In the genomic region with DNA sequence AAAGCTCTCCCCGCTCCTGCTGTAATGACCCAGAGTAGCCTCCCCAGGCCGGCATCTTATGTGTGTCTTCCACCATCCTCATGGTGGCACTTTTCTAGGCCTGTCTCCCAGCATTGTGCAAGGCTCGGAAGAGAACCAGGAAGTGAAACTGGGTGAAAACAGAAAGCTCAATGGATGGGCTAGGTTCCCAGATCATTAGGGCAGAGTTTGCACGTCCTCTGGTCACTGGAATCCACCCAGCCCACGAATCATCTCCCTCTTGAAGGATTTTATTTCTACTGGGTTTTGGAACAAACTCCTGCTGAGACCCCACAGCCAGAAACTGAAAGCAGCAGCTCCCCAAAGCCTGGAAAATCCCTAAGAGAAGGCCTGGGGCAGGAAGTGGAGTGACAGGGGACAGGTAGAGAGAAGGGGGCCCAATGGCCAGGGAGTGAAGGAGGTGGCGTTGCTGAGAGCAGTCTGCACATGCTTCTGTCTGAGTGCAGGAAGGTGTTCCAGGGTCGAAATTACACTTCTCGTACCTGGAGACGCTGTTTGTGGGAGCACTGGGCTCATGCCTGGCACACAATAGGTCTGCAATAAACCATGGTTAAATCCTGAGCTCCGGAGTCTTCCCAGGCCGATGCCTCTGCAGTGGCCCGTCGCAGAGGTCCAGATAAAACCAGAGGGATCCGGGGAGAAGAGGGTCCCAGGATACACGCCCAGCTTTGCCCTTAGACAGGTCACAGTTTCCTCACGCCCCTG, we compare ENCODE assay signal across 1 cellular context.
TF ChIP-seq lines count a peak whose summit lies in the region.

No MANE protein-coding gene starts in this region.

TF ChIP-seq in SK-N-SH treated with all-trans-retinoic acid at 6 μM for 48 hours, 23 proteins besides CTCF, POLR2A, EP300 and RAD21 (continued from another document):
- TF ChIP-seq, protein P1, sequence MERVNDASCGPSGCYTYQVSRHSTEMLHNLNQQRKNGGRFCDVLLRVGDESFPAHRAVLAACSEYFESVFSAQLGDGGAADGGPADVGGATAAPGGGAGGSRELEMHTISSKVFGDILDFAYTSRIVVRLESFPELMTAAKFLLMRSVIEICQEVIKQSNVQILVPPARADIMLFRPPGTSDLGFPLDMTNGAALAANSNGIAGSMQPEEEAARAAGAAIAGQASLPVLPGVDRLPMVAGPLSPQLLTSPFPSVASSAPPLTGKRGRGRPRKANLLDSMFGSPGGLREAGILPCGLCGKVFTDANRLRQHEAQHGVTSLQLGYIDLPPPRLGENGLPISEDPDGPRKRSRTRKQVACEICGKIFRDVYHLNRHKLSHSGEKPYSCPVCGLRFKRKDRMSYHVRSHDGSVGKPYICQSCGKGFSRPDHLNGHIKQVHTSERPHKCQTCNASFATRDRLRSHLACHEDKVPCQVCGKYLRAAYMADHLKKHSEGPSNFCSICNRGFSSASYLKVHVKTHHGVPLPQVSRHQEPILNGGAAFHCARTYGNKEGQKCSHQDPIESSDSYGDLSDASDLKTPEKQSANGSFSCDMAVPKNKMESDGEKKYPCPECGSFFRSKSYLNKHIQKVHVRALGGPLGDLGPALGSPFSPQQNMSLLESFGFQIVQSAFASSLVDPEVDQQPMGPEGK (CRISPR knock-in tag; IDR thresholded peaks at IDR 0.05; ENCODE audit: borderline replicate concordance): no peak
- TF ChIP-seq SNAI2 (CRISPR knock-in tag; IDR thresholded peaks at IDR 0.05): no peak
- TF ChIP-seq OSR1 (CRISPR knock-in tag; IDR thresholded peaks at IDR 0.05): no peak
- TF ChIP-seq, protein P2, sequence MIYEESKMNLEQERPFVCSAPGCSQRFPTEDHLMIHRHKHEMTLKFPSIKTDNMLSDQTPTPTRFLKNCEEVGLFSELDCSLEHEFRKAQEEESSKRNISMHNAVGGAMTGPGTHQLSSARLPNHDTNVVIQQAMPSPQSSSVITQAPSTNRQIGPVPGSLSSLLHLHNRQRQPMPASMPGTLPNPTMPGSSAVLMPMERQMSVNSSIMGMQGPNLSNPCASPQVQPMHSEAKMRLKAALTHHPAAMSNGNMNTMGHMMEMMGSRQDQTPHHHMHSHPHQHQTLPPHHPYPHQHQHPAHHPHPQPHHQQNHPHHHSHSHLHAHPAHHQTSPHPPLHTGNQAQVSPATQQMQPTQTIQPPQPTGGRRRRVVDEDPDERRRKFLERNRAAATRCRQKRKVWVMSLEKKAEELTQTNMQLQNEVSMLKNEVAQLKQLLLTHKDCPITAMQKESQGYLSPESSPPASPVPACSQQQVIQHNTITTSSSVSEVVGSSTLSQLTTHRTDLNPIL (CRISPR knock-in tag; IDR thresholded peaks at IDR 0.05; ENCODE audit: low read depth): no peak
- no peak for TF ChIP-seq TCF4 (CRISPR knock-in tag; IDR thresholded peaks at IDR 0.05; ENCODE audit: borderline replicate concordance)
